Comparison of ENCODE assay signal across 25 cellular contexts in genomic region chrX:43317378-43317777, GRCh38.
"Had no signal": no experiment of that assay in that cellular context is flagged by ENCODE, and none has a peak within 500 bp of the region (broad histone marks: within the 10 kb centered on the region; RNA-seq: fewer than 3 reads in every experiment).

No MANE protein-coding gene starts in this region.

- H3K36me3 Mint-ChIP-seq: mesothelial cell of epicardium had no signal

- H2AFZ ChIP-seq: hepatocyte had no signal

- H3K4me1 ChIP-seq: colonic mucosa, gastrocnemius medialis, heart left ventricle, left lung, lower lobe of right lung had no signal

- FAIRE-seq: endometrium, islet of Langerhans, keratinocyte had no signal

- H3K27me3 Mint-ChIP-seq: effector memory CD8-positive, alpha-beta T cell had no signal

- H3K9me3 Mint-ChIP-seq: dendritic cell treated with granulocyte-macrophage colony-stimulating factor and Interleukin-4, amounts not matched to agents 40 ng/mL and 50 ng/mL, for 4 days; effector memory CD8-positive, alpha-beta T cell had no signal

- H3K27ac ChIP-seq: colonic mucosa, epithelial cell of prostate, esophagus squamous epithelium, gastrocnemius medialis, heart left ventricle, hepatocyte, left lung, lower lobe of right lung had no signal

- H3K9me3 ChIP-seq: colonic mucosa, esophagus squamous epithelium, gastrocnemius medialis, left lung, lower lobe of right lung, mucosa of descending colon had no signal

- H3K4me1 Mint-ChIP-seq: endodermal cell, mesothelial cell of epicardium had no signal

- H3K4me2 ChIP-seq: hepatocyte had no signal

- H3K79me2 ChIP-seq: hepatocyte had no signal

- H3K36me3 ChIP-seq: colonic mucosa, esophagus squamous epithelium, gastrocnemius medialis, heart left ventricle, left lung, lower lobe of right lung had no signal

- H3K4me3 Mint-ChIP-seq: dendritic cell treated with granulocyte-macrophage colony-stimulating factor and Interleukin-4, amounts not matched to agents 40 ng/mL and 50 ng/mL, for 4 days; effector memory CD8-positive, alpha-beta T cell; endodermal cell; mesothelial cell of epicardium had no signal

- ATAC-seq: effector memory CD8-positive, alpha-beta T cell; esophagus mucosa; gastrocnemius medialis; heart left ventricle; left cardiac atrium; left lung; left ventricle myocardium superior; lower lobe of right lung; mucosa of descending colon had no signal

- DNase-seq: colonic mucosa; cortex of kidney; effector CD8-positive, alpha-beta T cell; effector memory CD8-positive, alpha-beta T cell; endodermal cell; erythroblast; esophagus squamous epithelium; foreskin fibroblast; foreskin melanocyte; gastrocnemius medialis; heart left ventricle; left cardiac atrium; left lung; left ventricle myocardium superior; lower lobe of right lung; mesenchymal stem cell; mucosa of descending colon had no signal

- H3K27ac Mint-ChIP-seq: dendritic cell treated with granulocyte-macrophage colony-stimulating factor and Interleukin-4, amounts not matched to agents 40 ng/mL and 50 ng/mL, for 4 days; effector memory CD8-positive, alpha-beta T cell; endodermal cell; mesothelial cell of epicardium had no signal

- H3K4me3 ChIP-seq: colonic mucosa, esophagus squamous epithelium, gastrocnemius medialis, heart left ventricle, hepatocyte, left lung, lower lobe of right lung, mucosa of descending colon had no signal

- H3K27me3 ChIP-seq: colonic mucosa, esophagus squamous epithelium, heart left ventricle, hepatocyte, left lung had no signal
